1 cellular context compared by ENCODE assay signal in genomic region chr10:95346715-95347401, GRCh38.
TF ChIP-seq lines count a peak whose summit lies in the region.

No MANE protein-coding gene starts in this region.

TF ChIP-seq in HepG2, 621 proteins besides CTCF, POLR2A, EP300 and RAD21 (continued from another document and continues in another):
- TF ChIP-seq, protein P1, sequence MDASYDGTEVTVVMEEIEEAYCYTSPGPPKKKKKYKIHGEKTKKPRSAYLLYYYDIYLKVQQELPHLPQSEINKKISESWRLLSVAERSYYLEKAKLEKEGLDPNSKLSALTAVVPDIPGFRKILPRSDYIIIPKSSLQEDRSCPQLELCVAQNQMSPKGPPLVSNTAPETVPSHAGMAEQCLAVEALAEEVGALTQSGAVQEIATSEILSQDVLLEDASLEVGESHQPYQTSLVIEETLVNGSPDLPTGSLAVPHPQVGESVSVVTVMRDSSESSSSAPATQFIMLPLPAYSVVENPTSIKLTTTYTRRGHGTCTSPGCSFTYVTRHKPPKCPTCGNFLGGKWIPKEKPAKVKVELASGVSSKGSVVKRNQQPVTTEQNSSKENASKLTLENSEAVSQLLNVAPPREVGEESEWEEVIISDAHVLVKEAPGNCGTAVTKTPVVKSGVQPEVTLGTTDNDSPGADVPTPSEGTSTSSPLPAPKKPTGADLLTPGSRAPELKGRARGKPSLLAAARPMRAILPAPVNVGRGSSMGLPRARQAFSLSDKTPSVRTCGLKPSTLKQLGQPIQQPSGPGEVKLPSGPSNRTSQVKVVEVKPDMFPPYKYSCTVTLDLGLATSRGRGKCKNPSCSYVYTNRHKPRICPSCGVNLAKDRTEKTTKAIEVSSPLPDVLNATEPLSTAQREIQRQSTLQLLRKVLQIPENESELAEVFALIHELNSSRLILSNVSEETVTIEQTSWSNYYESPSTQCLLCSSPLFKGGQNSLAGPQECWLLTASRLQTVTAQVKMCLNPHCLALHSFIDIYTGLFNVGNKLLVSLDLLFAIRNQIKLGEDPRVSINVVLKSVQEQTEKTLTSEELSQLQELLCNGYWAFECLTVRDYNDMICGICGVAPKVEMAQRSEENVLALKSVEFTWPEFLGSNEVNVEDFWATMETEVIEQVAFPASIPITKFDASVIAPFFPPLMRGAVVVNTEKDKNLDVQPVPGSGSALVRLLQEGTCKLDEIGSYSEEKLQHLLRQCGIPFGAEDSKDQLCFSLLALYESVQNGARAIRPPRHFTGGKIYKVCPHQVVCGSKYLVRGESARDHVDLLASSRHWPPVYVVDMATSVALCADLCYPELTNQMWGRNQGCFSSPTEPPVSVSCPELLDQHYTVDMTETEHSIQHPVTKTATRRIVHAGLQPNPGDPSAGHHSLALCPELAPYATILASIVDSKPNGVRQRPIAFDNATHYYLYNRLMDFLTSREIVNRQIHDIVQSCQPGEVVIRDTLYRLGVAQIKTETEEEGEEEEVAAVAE (CRISPR knock-in tag; IDR thresholded peaks at IDR 0.05; ENCODE audit: borderline replicate concordance) = 0 out of 2 replicates have a peak, but pooled peaks have one; percentile 48
- 0 out of 2 replicates have a peak, but pooled peaks have one; percentile 23 for TF ChIP-seq CBFB (CRISPR knock-in tag; IDR thresholded peaks at IDR 0.05)
- TF ChIP-seq HMG20A (CRISPR knock-in tag; IDR thresholded peaks at IDR 0.05; ENCODE audit: borderline replicate concordance) = peak; percentile 97
- TF ChIP-seq JUN (CRISPR knock-in tag; IDR thresholded peaks at IDR 0.05) = 0 out of 2 replicates have a peak, but pooled peaks have one; percentile 19
- TF ChIP-seq ZNF644 (CRISPR knock-in tag; IDR thresholded peaks at IDR 0.05; ENCODE audit: low read depth) = 0 out of 2 replicates have a peak, but pooled peaks have one; percentile 64
- TF ChIP-seq FOXA1 (IDR thresholded peaks at IDR 0.05) = no peak
- peak; percentile 59; the same call in 1 of the 2 replicates for TF ChIP-seq FOXA1 (CRISPR knock-in tag; IDR thresholded peaks at IDR 0.05)
- TF ChIP-seq MEIS2 (CRISPR knock-in tag; IDR thresholded peaks at IDR 0.05) = peak; percentile 89; the same call in 1 of the 2 replicates
- TF ChIP-seq CHD2 (IDR thresholded peaks at IDR 0.05; ENCODE audit: low read depth, low read length) = no peak
- TF ChIP-seq THRA (CRISPR knock-in tag; IDR thresholded peaks at IDR 0.05; ENCODE audit: borderline replicate concordance) = peak; percentile 92
- TF ChIP-seq FOXJ3 (CRISPR knock-in tag; IDR thresholded peaks at IDR 0.05; ENCODE audit: borderline replicate concordance) = peak; percentile 28; the same call in 1 of the 2 replicates
- TF ChIP-seq ZNF878 (CRISPR knock-in tag; IDR thresholded peaks at IDR 0.05) = peak; percentile 80; the same call in 1 of the 2 replicates
- peak; percentile 92 for TF ChIP-seq HDAC1 (CRISPR knock-in tag; IDR thresholded peaks at IDR 0.05)
- TF ChIP-seq ZNF746 (CRISPR knock-in tag; IDR thresholded peaks at IDR 0.05) = 0 out of 2 replicates have a peak, but pooled peaks have one; percentile 56
- TF ChIP-seq GATAD1 (CRISPR knock-in tag; IDR thresholded peaks at IDR 0.05) = peak; percentile 29; the same call in 1 of the 2 replicates
- peak; percentile 89 for TF ChIP-seq NFIC (IDR thresholded peaks at IDR 0.05; ENCODE audit: low read length)
- TF ChIP-seq NCOR1 (IDR thresholded peaks at IDR 0.05; ENCODE audit: borderline replicate concordance, low read length) = peak; percentile 67; the same call in 1 of the 2 replicates
- peak; percentile 44; the same call in 1 of the 2 replicates for TF ChIP-seq SPEN (CRISPR knock-in tag; IDR thresholded peaks at IDR 0.05; ENCODE audit: low read depth)
- 0 out of 3 replicates have a peak, but pooled peaks have one; percentile 27 for TF ChIP-seq MXI1 (IDR thresholded peaks at IDR 0.05; ENCODE audit: borderline replicate concordance, low read depth, low read length)
- TF ChIP-seq HNF4A (CRISPR knock-in tag; IDR thresholded peaks at IDR 0.05) = peak; percentile 84
- peak; percentile 73 for TF ChIP-seq THAP11 (CRISPR knock-in tag; IDR thresholded peaks at IDR 0.05)
- no peak for TF ChIP-seq NR1H2 (CRISPR knock-in tag; IDR thresholded peaks at IDR 0.05; ENCODE audit: borderline replicate concordance, low read depth)
- TF ChIP-seq SKIL (CRISPR knock-in tag; IDR thresholded peaks at IDR 0.05; ENCODE audit: borderline replicate concordance) = peak; percentile 66; the same call in 1 of the 2 replicates
- TF ChIP-seq, protein P2, sequence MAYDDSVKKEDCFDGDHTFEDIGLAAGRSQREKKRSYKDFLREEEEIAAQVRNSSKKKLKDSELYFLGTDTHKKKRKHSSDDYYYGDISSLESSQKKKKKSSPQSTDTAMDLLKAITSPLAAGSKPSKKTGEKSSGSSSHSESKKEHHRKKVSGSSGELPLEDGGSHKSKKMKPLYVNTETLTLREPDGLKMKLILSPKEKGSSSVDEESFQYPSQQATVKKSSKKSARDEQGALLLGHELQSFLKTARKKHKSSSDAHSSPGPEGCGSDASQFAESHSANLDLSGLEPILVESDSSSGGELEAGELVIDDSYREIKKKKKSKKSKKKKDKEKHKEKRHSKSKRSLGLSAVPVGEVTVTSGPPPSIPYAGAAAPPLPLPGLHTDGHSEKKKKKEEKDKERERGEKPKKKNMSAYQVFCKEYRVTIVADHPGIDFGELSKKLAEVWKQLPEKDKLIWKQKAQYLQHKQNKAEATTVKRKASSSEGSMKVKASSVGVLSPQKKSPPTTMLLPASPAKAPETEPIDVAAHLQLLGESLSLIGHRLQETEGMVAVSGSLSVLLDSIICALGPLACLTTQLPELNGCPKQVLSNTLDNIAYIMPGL (CRISPR knock-in tag; IDR thresholded peaks at IDR 0.05; ENCODE audit: borderline replicate concordance in 1 of 2, low read depth in 1 of 2) = 0 out of 4 replicates have a peak, but pooled peaks of 1 of the 2 experiments have one; percentile 26
- TF ChIP-seq SAP130 (CRISPR knock-in tag; IDR thresholded peaks at IDR 0.05; ENCODE audit: low read depth) = peak; percentile 87
- TF ChIP-seq ZNF607 (CRISPR knock-in tag; IDR thresholded peaks at IDR 0.05; ENCODE audit: borderline replicate concordance) = 0 out of 2 replicates have a peak, but pooled peaks have one; percentile 44
- TF ChIP-seq ZNF543 (CRISPR knock-in tag; IDR thresholded peaks at IDR 0.05) = peak; percentile 87
- TF ChIP-seq ZMYM2 (CRISPR knock-in tag; IDR thresholded peaks at IDR 0.05) = peak; percentile 52; the same call in 1 of the 2 replicates
- TF ChIP-seq FOXK2 (IDR thresholded peaks at IDR 0.05) = peak; percentile 69
- peak; percentile 48 for TF ChIP-seq CREB1 (IDR thresholded peaks at IDR 0.05)
- peak; percentile 65 for TF ChIP-seq CREB1 (CRISPR knock-in tag; IDR thresholded peaks at IDR 0.05)
- TF ChIP-seq, protein P3, sequence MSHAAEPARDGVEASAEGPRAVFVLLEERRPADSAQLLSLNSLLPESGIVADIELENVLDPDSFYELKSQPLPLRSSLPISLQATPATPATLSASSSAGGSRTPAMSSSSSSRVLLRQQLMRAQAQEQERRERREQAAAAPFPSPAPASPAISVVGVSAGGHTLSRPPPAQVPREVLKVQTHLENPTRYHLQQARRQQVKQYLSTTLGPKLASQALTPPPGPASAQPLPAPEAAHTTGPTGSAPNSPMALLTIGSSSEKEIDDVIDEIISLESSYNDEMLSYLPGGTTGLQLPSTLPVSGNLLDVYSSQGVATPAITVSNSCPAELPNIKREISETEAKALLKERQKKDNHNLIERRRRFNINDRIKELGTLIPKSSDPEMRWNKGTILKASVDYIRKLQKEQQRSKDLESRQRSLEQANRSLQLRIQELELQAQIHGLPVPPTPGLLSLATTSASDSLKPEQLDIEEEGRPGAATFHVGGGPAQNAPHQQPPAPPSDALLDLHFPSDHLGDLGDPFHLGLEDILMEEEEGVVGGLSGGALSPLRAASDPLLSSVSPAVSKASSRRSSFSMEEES (CRISPR knock-in tag; IDR thresholded peaks at IDR 0.05) = peak; percentile 43; the same call in 1 of the 2 replicates
- TF ChIP-seq, protein P4, sequence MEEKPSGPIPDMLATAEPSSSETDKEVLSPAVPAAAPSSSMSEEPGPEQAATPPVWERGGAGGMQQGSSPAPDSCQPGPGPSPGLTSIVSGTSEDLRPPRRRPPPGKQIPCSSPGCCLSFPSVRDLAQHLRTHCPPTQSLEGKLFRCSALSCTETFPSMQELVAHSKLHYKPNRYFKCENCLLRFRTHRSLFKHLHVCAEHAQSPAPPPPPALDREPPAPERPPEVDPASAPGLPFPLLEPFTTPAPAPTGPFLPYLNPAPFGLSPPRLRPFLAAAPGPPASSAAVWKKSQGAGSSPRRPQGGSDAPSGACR (CRISPR knock-in tag; IDR thresholded peaks at IDR 0.05) = 0 out of 2 replicates have a peak, but pooled peaks have one; percentile 54
- TF ChIP-seq ZNF205 (CRISPR knock-in tag; IDR thresholded peaks at IDR 0.05) = peak; percentile 83; the same call in 1 of the 2 replicates
- no peak for TF ChIP-seq DNMT1 (CRISPR knock-in tag; IDR thresholded peaks at IDR 0.05)
- 0 out of 2 replicates have a peak, but pooled peaks have one; percentile 34 for TF ChIP-seq AKAP8 (CRISPR knock-in tag; IDR thresholded peaks at IDR 0.05)
- peak; percentile 82; the same call in 1 of the 2 replicates for TF ChIP-seq MEF2D (CRISPR knock-in tag; IDR thresholded peaks at IDR 0.05)
- TF ChIP-seq MIXL1 (CRISPR knock-in tag; IDR thresholded peaks at IDR 0.05) = peak; percentile 87
- TF ChIP-seq, protein P5, sequence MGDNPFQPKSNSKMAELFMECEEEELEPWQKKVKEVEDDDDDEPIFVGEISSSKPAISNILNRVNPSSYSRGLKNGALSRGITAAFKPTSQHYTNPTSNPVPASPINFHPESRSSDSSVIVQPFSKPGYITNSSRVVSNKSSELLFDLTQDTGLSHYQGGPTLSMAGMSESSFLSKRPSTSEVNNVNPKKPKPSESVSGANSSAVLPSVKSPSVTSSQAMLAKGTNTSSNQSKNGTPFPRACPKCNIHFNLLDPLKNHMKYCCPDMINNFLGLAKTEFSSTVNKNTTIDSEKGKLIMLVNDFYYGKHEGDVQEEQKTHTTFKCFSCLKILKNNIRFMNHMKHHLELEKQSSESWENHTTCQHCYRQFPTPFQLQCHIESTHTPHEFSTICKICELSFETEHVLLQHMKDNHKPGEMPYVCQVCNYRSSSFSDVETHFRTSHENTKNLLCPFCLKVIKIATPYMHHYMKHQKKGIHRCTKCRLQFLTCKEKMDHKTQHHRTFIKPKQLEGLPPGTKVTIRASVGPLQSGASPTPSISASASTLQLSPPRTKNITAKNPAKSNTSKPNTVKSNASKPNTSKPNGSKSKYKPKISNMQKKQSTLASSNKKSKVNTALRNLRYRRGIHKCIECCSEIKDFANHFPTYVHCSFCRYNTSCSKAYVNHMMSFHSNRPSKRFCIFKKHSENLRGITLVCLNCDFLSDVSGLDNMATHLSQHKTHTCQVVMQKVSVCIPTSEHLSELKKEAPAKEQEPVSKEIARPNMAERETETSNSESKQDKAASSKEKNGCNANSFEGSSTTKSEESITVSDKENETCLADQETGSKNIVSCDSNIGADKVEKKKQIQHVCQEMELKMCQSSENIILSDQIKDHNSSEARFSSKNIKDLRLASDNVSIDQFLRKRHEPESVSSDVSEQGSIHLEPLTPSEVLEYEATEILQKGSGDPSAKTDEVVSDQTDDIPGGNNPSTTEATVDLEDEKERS (CRISPR knock-in tag; IDR thresholded peaks at IDR 0.05) = peak; percentile 57; the same call in 1 of the 2 replicates
- peak; percentile 99 for TF ChIP-seq ARID3A (IDR thresholded peaks at IDR 0.05; ENCODE audit: low read depth, low read length)
